ENCODE assay signal across 8 cellular contexts in the genomic region with DNA sequence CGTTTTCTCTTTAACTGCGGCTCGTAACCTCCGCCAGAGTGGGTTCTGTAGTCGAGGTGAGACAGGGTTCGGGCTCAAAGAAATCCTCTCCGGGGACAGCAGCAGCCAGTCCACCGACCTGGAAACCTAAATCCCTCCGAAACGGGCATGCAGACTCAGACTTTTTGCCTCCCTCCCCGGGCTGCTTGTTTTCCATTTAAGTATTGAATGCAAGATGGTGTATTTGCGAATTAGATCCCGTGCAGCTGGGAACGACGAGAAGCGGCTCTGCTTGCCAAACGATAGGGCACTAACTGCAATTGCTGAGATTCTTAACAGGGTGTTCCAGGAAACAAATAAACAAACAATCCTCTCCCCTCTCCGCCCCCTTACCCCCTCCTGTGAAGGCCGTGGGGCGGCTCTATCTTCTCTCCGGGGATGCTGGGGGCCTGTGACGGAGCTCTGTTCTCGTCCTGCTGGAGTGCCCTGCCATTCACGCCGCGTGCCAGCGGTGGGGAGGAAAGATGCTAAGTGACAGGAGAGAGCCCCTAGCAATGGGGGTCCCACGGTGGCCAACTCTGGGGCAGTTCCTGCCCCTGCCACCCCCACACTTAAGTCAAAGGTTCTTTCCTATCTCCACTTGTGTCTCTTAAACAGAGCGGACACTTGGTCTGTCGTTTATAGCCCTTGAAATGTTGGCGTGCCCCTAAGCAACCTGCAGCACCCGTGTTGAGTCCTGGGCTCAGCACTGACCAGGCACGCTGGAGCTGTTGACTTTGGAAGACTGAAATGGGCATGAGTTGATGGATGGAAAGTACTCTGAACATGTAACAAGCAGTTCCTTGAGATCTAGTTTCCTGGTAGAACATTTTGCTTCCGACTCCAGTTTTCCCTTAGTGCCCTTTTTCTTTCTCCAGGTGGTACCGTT. TPM values are rescaled to one million over a fixed set of nuclear protein-coding genes. Genes with fewer than 3 reads are reported as not detected.
DNase-seq lines count a peak whose midpoint lies in the region; ATAC-seq and TF ChIP-seq lines count a peak whose summit lies in the region.

No MANE protein-coding gene starts in this region.

- peaks cover 38% of the 10 kb centered on the region for H3K27me3 ChIP-seq in H9 (ENCODE audit: insufficient read depth, low read length)

- H2BK20ac ChIP-seq in H9 (ENCODE audit: low read depth, low read length, poor library complexity, severe bottlenecking): no peak overlapping the region

- no peak overlapping the region for H3K18ac ChIP-seq in H9 (ENCODE audit: insufficient read length, low read depth, low read length)

- no peak overlapping the region for H2BK15ac ChIP-seq in H9 (ENCODE audit: low read depth, low read length)

- DNase-seq in AG20443 (ENCODE audit: low spot score) (peak; percentile 44), H9 (peak; percentile 44), left cardiac atrium (peak; percentile 36), retinal pigment epithelial cell (ENCODE audit: low read depth) (no peak), HPDE6-E6E7 (ENCODE audit: extremely low spot score) (no peak)
- DNase-seq in activated T-cell treated with anti-CD3 and anti-CD28 coated beads, Interleukin-2, amount 50 U/mL, for 72 hours: peak in 1 of 2 donors; percentile 10

- H3K27ac ChIP-seq in H9 (ENCODE audit: insufficient read length, low read depth, low read length): no peak overlapping the region

- H3K4me3 ChIP-seq in retinal pigment epithelial cell (ENCODE audit: low read length): peak overlapping the region; percentile 71

- H3K14ac ChIP-seq in H9 (ENCODE audit: insufficient read depth, low read length): no peak overlapping the region; the same call in 1 of the 2 replicates

- H3K79me2 ChIP-seq in H9 (ENCODE audit: insufficient read depth, low read length): no peaks in the 10 kb centered on the region; the same call in 1 of the 2 replicates

- no peak overlapping the region for H2AFZ ChIP-seq in H9 (ENCODE audit: low read length)

- no peaks in the 10 kb centered on the region for H4K20me1 ChIP-seq in H9 (ENCODE audit: control insufficient read depth, insufficient read depth, insufficient read length)

- no peaks in the 10 kb centered on the region for H3K79me1 ChIP-seq in H9 (ENCODE audit: insufficient read depth, low read depth, low read length, poor library complexity, severe bottlenecking)

- H3K9ac ChIP-seq in H9 (ENCODE audit: extremely low read depth, insufficient read length, low read length): peak overlapping the region; percentile 54

- no peaks in the 10 kb centered on the region for H3K9me3 ChIP-seq in H9 (ENCODE audit: control insufficient read depth, low read depth, low read length)

- H3K4me2 ChIP-seq in H9 (ENCODE audit: insufficient read depth, insufficient read length, low read length): peak overlapping the region; percentile 96

- no peak overlapping the region for H2BK12ac ChIP-seq in H9 (ENCODE audit: insufficient read length, low read depth, low read length)

- H3K9me3 Mint-ChIP-seq in H9: peaks cover 0 to 4% of the 10 kb centered on the region in 2 experiments; a peak in 3 of 5 replicates
- H3K9me3 Mint-ChIP-seq in activated T-cell treated with anti-CD3 and anti-CD28 coated beads, Interleukin-2, amount 50 U/mL, for 72 hours: no peaks in the 10 kb centered on the region

- H2BK5ac ChIP-seq in H9 (ENCODE audit: insufficient read length, low read length): no peak overlapping the region

- no peak for ATAC-seq in activated T-cell treated with anti-CD3 and anti-CD28 coated beads, Interleukin-2, amount 50 U/mL, for 72 hours (replicated peaks in 1 of 2)
- ATAC-seq in left cardiac atrium: no peak
- no peak for ATAC-seq in GM19023 (IDR thresholded peaks at IDR 0.05; ENCODE audit: unreplicated experiment)
- no peak for ATAC-seq in GM21576 (IDR thresholded peaks at IDR 0.05; ENCODE audit: unreplicated experiment)

- H3K27me3 Mint-ChIP-seq in H9 (ENCODE audit: low read depth): peaks cover 93% of the 10 kb centered on the region
- peaks cover 92% of the 10 kb centered on the region for H3K27me3 Mint-ChIP-seq in activated T-cell treated with anti-CD3 and anti-CD28 coated beads, Interleukin-2, amount 50 U/mL, for 72 hours (ENCODE audit: low read depth)

- peaks cover 24 to 27% of the 10 kb centered on the region in 2 experiments for H3K4me1 Mint-ChIP-seq in H9
- peaks cover 43% of the 10 kb centered on the region for H3K4me1 Mint-ChIP-seq in activated T-cell treated with anti-CD3 and anti-CD28 coated beads, Interleukin-2, amount 50 U/mL, for 72 hours (ENCODE audit: low read depth)

- H2BK120ac ChIP-seq in H9 (ENCODE audit: low read depth, low read length, poor library complexity, severe bottlenecking): no peak overlapping the region

- TF ChIP-seq CTCF in H9 (conservative IDR thresholded peaks at IDR 0.05): no peak
- TF ChIP-seq CTCF in retinal pigment epithelial cell (conservative IDR thresholded peaks at IDR 0.05; ENCODE audit: low read depth, low read length): no peak

- H4K8ac ChIP-seq in H9 (replicated peaks; ENCODE audit: insufficient read length, low read depth, low read length): no peak overlapping the region

- no peak overlapping the region for H3T11ph ChIP-seq in H9 (ENCODE audit: low read length)

- no peak overlapping the region for H3K23ac ChIP-seq in H9 (ENCODE audit: insufficient read length, low read depth, low read length)

- H2AK5ac ChIP-seq in H9 (ENCODE audit: insufficient read length, low read length): no peak overlapping the region

- intact Hi-C loops in left cardiac atrium (cut with DNase I): loop anchor here in 1 of 2 donors (10.0 kb wide), 1 partner anchor 135 kb away; no protein-coding TSS in a partner anchor

- no peak overlapping the region for H4K91ac ChIP-seq in H9 (ENCODE audit: insufficient read length, low read depth, low read length)

- WGBS in H9 (ENCODE audit: extremely low coverage, insufficient read length, low lambda C conversion rate): no CpG with 5 or more reads among the region's 35 CpGs

- no peak overlapping the region for H3K4ac ChIP-seq in H9 (ENCODE audit: low read depth, low read length)

- no peaks in the 10 kb centered on the region; the same call in 1 of the 2 replicates for H3K4me1 ChIP-seq in H9 (ENCODE audit: insufficient read depth, low read length)

- H3K23me2 ChIP-seq in H9 (ENCODE audit: insufficient read length, low read depth, low read length, poor library complexity, severe bottlenecking): peaks cover 13% of the 10 kb centered on the region

- H3K4me3 Mint-ChIP-seq in H9: peak overlapping the region; percentile 76 to 91
- H3K4me3 Mint-ChIP-seq in activated T-cell treated with anti-CD3 and anti-CD28 coated beads, Interleukin-2, amount 50 U/mL, for 72 hours: peak overlapping the region; percentile 96 to 97

- no peak overlapping the region; a peak in 1 of 7 replicates for H3K27ac Mint-ChIP-seq in H9
- H3K27ac Mint-ChIP-seq in activated T-cell treated with anti-CD3 and anti-CD28 coated beads, Interleukin-2, amount 50 U/mL, for 72 hours: peak overlapping the region; percentile 76

- no peak overlapping the region for H3K56ac ChIP-seq in H9 (ENCODE audit: insufficient read length, low read depth, low read length)

- H3K36me3 Mint-ChIP-seq in H9 (ENCODE audit: insufficient read depth in 1 of 3, low read depth in 3 of 3): peaks cover 0 to 3% (median 0%) of the 10 kb centered on the region in 3 experiments; a peak in 2 of 7 replicates
- no peaks in the 10 kb centered on the region for H3K36me3 Mint-ChIP-seq in activated T-cell treated with anti-CD3 and anti-CD28 coated beads, Interleukin-2, amount 50 U/mL, for 72 hours (ENCODE audit: insufficient read depth in 2 of 2)

- no peak overlapping the region for H4K5ac ChIP-seq in H9 (ENCODE audit: insufficient read length, low read depth, low read length)

RNA-seq across cellular contexts. Expression of a gene that starts 1.3 kb away (rescaled TPM):
- 7.7 and 8.0 TPM in 2 replicates for total RNA-seq in H9 (2021)
- total RNA-seq in activated T-cell treated with anti-CD3 and anti-CD28 coated beads, Interleukin-2, amount 50 U/mL, for 72 hours: 1 to 10 TPM; 2.9 to 3.4 TPM
- total RNA-seq in left cardiac atrium: 10 to 100 TPM; 12.5 to 24.0 TPM

Comparison
In these comparisons a context has a peak if more than half of its experiments do, and no peak if none do; other contexts are left out.
1. DNase-seq: peak in AG20443 (single experiment), H9 (single experiment) and left cardiac atrium (single experiment); none in retinal pigment epithelial cell (single experiment) and HPDE6-E6E7 (single experiment).